1 cellular context compared by ENCODE assay signal in genomic region chr10:25016349-25017246, GRCh38.
TF ChIP-seq lines count a peak whose summit lies in the region.

A gene with protein sequence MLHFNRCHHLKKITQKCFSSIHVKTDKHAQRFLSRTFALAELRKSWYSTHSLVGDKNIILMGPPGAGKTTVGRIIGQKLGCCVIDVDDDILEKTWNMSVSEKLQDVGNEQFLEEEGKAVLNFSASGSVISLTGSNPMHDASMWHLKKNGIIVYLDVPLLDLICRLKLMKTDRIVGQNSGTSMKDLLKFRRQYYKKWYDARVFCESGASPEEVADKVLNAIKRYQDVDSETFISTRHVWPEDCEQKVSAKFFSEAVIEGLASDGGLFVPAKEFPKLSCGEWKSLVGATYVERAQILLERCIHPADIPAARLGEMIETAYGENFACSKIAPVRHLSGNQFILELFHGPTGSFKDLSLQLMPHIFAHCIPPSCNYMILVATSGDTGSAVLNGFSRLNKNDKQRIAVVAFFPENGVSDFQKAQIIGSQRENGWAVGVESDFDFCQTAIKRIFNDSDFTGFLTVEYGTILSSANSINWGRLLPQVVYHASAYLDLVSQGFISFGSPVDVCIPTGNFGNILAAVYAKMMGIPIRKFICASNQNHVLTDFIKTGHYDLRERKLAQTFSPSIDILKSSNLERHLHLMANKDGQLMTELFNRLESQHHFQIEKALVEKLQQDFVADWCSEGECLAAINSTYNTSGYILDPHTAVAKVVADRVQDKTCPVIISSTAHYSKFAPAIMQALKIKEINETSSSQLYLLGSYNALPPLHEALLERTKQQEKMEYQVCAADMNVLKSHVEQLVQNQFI (plus strand): TSS chr10:25016612. CDS start chr10:25023224, 6,612 bp downstream.

TF ChIP-seq in GM12878, 131 proteins besides CTCF, POLR2A, EP300 and RAD21 (continued from another document and continues in another):
- TF ChIP-seq, protein P1, sequence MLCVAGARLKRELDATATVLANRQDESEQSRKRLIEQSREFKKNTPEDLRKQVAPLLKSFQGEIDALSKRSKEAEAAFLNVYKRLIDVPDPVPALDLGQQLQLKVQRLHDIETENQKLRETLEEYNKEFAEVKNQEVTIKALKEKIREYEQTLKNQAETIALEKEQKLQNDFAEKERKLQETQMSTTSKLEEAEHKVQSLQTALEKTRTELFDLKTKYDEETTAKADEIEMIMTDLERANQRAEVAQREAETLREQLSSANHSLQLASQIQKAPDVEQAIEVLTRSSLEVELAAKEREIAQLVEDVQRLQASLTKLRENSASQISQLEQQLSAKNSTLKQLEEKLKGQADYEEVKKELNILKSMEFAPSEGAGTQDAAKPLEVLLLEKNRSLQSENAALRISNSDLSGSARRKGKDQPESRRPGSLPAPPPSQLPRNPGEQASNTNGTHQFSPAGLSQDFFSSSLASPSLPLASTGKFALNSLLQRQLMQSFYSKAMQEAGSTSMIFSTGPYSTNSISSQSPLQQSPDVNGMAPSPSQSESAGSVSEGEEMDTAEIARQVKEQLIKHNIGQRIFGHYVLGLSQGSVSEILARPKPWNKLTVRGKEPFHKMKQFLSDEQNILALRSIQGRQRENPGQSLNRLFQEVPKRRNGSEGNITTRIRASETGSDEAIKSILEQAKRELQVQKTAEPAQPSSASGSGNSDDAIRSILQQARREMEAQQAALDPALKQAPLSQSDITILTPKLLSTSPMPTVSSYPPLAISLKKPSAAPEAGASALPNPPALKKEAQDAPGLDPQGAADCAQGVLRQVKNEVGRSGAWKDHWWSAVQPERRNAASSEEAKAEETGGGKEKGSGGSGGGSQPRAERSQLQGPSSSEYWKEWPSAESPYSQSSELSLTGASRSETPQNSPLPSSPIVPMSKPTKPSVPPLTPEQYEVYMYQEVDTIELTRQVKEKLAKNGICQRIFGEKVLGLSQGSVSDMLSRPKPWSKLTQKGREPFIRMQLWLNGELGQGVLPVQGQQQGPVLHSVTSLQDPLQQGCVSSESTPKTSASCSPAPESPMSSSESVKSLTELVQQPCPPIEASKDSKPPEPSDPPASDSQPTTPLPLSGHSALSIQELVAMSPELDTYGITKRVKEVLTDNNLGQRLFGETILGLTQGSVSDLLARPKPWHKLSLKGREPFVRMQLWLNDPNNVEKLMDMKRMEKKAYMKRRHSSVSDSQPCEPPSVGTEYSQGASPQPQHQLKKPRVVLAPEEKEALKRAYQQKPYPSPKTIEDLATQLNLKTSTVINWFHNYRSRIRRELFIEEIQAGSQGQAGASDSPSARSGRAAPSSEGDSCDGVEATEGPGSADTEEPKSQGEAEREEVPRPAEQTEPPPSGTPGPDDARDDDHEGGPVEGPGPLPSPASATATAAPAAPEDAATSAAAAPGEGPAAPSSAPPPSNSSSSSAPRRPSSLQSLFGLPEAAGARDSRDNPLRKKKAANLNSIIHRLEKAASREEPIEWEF (IDR thresholded peaks at IDR 0.05; ENCODE audit: insufficient replicate concordance, low read depth, low read length): no peak
- TF ChIP-seq PAX8 (IDR thresholded peaks at IDR 0.05) (no peak), NR2C2 (IDR thresholded peaks at IDR 0.05; ENCODE audit: borderline replicate concordance, control insufficient read depth, insufficient read length, low read depth) (no peak), RUNX3 (IDR thresholded peaks at IDR 0.05; ENCODE audit: low read length) (peak; percentile 20; the same call in 1 of the 2 replicates), ZNF24 (IDR thresholded peaks at IDR 0.05) (no peak), MYB (IDR thresholded peaks at IDR 0.05; ENCODE audit: borderline replicate concordance, low read depth, low read length) (no peak), CHD1 (IDR thresholded peaks at IDR 0.05; ENCODE audit: low read depth, low read length) (no peak), RAD51 (IDR thresholded peaks at IDR 0.05) (peak; percentile 88), CEBPB (IDR thresholded peaks at IDR 0.05; ENCODE audit: borderline replicate concordance in 1 of 2, low read depth in 2 of 2, low read length in 2 of 2) (no peak), HCFC1 (IDR thresholded peaks at IDR 0.05; ENCODE audit: low read length) (no peak), BHLHE40 (IDR thresholded peaks at IDR 0.05; ENCODE audit: borderline replicate concordance in 1 of 2, low read depth in 2 of 2, low read length in 1 of 2) (peak; percentile 63 to 94), ZNF592 (IDR thresholded peaks at IDR 0.05) (no peak), SUPT20H (IDR thresholded peaks at IDR 0.05; ENCODE audit: borderline replicate concordance, control insufficient read depth, low read depth, low read length) (no peak), SMAD1 (IDR thresholded peaks at IDR 0.05; ENCODE audit: low read depth, partially characterized antibody) (no peak), IKZF2 (IDR thresholded peaks at IDR 0.05) (0 out of 4 replicates have a peak, but pooled peaks have one; percentile 22 to 26), ZNF217 (IDR thresholded peaks at IDR 0.05) (no peak), TBL1XR1 (IDR thresholded peaks at IDR 0.05; ENCODE audit: low read depth, low read length) (no peak), LARP7 (IDR thresholded peaks at IDR 0.05) (peak; percentile 76), NBN (IDR thresholded peaks at IDR 0.05) (0 out of 2 replicates have a peak, but pooled peaks have one; percentile 30), FOXM1 (IDR thresholded peaks at IDR 0.05; ENCODE audit: low read depth, low read length) (no peak), HDAC6 (IDR thresholded peaks at IDR 0.05; ENCODE audit: unreplicated experiment) (no peak), SRF (IDR thresholded peaks at IDR 0.05; ENCODE audit: low read depth in 2 of 2, low read length in 2 of 2) (no peak), KLF5 (IDR thresholded peaks at IDR 0.05; ENCODE audit: partially characterized antibody) (peak; percentile 19), SREBF2 (IDR thresholded peaks at IDR 0.05; ENCODE audit: low read length) (no peak), PRDM15 (CRISPR knock-in tag; IDR thresholded peaks at IDR 0.05) (no peak), STAT1 (conservative IDR thresholded peaks at IDR 0.05) (peak; percentile 18; the same call in 1 of the 2 replicates), E2F8 (IDR thresholded peaks at IDR 0.05; ENCODE audit: low read depth, partially characterized antibody) (no peak)
- TF ChIP-seq, protein P2, sequence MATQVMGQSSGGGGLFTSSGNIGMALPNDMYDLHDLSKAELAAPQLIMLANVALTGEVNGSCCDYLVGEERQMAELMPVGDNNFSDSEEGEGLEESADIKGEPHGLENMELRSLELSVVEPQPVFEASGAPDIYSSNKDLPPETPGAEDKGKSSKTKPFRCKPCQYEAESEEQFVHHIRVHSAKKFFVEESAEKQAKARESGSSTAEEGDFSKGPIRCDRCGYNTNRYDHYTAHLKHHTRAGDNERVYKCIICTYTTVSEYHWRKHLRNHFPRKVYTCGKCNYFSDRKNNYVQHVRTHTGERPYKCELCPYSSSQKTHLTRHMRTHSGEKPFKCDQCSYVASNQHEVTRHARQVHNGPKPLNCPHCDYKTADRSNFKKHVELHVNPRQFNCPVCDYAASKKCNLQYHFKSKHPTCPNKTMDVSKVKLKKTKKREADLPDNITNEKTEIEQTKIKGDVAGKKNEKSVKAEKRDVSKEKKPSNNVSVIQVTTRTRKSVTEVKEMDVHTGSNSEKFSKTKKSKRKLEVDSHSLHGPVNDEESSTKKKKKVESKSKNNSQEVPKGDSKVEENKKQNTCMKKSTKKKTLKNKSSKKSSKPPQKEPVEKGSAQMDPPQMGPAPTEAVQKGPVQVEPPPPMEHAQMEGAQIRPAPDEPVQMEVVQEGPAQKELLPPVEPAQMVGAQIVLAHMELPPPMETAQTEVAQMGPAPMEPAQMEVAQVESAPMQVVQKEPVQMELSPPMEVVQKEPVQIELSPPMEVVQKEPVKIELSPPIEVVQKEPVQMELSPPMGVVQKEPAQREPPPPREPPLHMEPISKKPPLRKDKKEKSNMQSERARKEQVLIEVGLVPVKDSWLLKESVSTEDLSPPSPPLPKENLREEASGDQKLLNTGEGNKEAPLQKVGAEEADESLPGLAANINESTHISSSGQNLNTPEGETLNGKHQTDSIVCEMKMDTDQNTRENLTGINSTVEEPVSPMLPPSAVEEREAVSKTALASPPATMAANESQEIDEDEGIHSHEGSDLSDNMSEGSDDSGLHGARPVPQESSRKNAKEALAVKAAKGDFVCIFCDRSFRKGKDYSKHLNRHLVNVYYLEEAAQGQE (IDR thresholded peaks at IDR 0.05; ENCODE audit: low read depth, low read length): 0 out of 2 replicates have a peak, but pooled peaks have one; percentile 24
